ENCODE assay signal across 8 cellular contexts in the genomic region with DNA sequence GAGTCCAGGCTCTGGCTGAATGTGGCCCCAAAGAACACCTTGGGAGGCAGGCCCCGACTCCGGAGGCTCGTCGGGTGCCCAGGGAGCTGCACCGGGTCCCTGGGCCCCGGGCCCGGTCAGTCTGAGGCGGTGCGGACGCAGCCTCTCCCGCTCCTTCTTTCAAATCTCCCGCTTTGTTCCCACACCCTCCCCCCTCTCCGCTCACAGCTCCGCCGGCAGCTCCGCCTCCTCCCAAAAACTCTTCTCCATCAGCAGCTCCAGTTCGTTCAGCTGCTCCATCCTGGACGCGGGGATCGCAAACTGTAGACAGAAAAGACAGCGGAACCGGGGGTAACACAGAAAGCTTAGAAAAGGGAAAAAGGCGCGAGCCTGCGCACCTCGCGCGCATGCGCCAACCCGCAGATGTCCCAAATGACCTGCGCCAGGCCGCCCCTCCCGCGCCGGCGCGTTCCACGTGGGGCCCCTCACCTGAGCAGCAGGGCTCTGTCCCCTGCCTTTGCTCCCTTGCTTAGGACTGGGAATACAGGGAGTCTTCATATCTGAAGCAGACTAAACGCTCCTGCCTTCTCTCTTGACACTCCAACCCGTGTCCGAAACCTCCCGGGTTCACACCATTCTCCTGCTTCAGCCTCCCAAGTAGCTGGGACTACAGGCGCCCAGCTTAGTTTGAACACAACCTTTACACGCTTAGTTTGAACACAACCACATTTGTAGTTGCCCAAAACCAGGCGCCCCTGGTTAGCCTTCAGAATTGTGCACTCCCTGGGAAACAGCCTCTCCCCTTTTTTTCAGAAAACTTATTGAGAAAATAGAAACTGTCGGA. TPM values are rescaled to one million over a fixed set of nuclear protein-coding genes. Genes with fewer than 3 reads are reported as not detected.
DNase-seq lines count a peak whose midpoint lies in the region; ATAC-seq and TF ChIP-seq lines count a peak whose summit lies in the region.

A gene with protein sequence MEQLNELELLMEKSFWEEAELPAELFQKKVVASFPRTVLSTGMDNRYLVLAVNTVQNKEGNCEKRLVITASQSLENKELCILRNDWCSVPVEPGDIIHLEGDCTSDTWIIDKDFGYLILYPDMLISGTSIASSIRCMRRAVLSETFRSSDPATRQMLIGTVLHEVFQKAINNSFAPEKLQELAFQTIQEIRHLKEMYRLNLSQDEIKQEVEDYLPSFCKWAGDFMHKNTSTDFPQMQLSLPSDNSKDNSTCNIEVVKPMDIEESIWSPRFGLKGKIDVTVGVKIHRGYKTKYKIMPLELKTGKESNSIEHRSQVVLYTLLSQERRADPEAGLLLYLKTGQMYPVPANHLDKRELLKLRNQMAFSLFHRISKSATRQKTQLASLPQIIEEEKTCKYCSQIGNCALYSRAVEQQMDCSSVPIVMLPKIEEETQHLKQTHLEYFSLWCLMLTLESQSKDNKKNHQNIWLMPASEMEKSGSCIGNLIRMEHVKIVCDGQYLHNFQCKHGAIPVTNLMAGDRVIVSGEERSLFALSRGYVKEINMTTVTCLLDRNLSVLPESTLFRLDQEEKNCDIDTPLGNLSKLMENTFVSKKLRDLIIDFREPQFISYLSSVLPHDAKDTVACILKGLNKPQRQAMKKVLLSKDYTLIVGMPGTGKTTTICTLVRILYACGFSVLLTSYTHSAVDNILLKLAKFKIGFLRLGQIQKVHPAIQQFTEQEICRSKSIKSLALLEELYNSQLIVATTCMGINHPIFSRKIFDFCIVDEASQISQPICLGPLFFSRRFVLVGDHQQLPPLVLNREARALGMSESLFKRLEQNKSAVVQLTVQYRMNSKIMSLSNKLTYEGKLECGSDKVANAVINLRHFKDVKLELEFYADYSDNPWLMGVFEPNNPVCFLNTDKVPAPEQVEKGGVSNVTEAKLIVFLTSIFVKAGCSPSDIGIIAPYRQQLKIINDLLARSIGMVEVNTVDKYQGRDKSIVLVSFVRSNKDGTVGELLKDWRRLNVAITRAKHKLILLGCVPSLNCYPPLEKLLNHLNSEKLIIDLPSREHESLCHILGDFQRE (minus strand): TSS at position 388 of the 823 bp plus-strand sequence. CDS start 109 bp downstream, at position 279.

- no peaks in the 10 kb centered on the region for H3K36me3 ChIP-seq in kidney epithelial cell (ENCODE audit: control insufficient read depth, insufficient read depth, low read length)

- ATAC-seq in GM19023 (IDR thresholded peaks at IDR 0.05; ENCODE audit: unreplicated experiment), result peak; percentile 93
- ATAC-seq in HG03175 (IDR thresholded peaks at IDR 0.05; ENCODE audit: unreplicated experiment), result peak; percentile 83

- no peak for TF ChIP-seq CTCF in kidney epithelial cell (IDR thresholded peaks at IDR 0.05; ENCODE audit: insufficient read depth, low read length, poor library complexity, severe bottlenecking)

- H3K4me3 ChIP-seq in kidney epithelial cell (ENCODE audit: low read depth, low read length), result peak within 1 kb of the TSS; percentile 60

- DNase-seq in AML-193 (lab: John Stamatoyannopoulos, UW) (peak; percentile 80 to 81), NCI-H345 treated with DMSO at 0.1 percent for 48 hours (lab: John Stamatoyannopoulos, UW; ENCODE audit: unreplicated experiment) (peak; percentile 70), cerebellum (ENCODE audit: low spot score) (peak; percentile 84), kidney epithelial cell (ENCODE audit: low read depth) (peak; percentile 18)
- peak; percentile 57 for DNase-seq in activated CD4-positive, alpha-beta T cell treated with anti-CD3 and anti-CD28 coated beads for 1 hour
- peak; percentile 31 to 52 for DNase-seq in stimulated activated CD4-positive, alpha-beta T cell treated with anti-CD3 and anti-CD28 coated beads, Interleukin-1b, Interleukin-23, amount 100 ng/mL, for 1 hour (ENCODE audit: low read depth in 2 of 2)

- H3K27me3 ChIP-seq in kidney epithelial cell (ENCODE audit: control insufficient read depth, insufficient read depth, low read length), result no peaks in the 10 kb centered on the region

RNA-seq across cellular contexts. Expression of the gene that starts here (rescaled TPM):
- total RNA-seq in cerebellum, result 30.8 TPM
- 3.6 and 4.5 TPM in 2 replicates for total RNA-seq in kidney epithelial cell

Comparison
In these comparisons a context has a peak if more than half of its experiments do, and no peak if none do; other contexts are left out.
1. Peak in every context shown above with its lines: DNase-seq, ATAC-seq and H3K4me3 ChIP-seq.
2. DNase-seq: peak in every context shown above with its lines; median percentile 84 in cerebellum; 80 in AML-193; 70 in NCI-H345 treated with DMSO at 0.1 percent for 48 hours; 57 in activated CD4-positive, alpha-beta T cell treated with anti-CD3 and anti-CD28 coated beads for 1 hour; 42 in stimulated activated CD4-positive, alpha-beta T cell treated with anti-CD3 and anti-CD28 coated beads, Interleukin-1b, Interleukin-23, amount 100 ng/mL, for 1 hour; 18 in kidney epithelial cell.